In the genomic region with DNA sequence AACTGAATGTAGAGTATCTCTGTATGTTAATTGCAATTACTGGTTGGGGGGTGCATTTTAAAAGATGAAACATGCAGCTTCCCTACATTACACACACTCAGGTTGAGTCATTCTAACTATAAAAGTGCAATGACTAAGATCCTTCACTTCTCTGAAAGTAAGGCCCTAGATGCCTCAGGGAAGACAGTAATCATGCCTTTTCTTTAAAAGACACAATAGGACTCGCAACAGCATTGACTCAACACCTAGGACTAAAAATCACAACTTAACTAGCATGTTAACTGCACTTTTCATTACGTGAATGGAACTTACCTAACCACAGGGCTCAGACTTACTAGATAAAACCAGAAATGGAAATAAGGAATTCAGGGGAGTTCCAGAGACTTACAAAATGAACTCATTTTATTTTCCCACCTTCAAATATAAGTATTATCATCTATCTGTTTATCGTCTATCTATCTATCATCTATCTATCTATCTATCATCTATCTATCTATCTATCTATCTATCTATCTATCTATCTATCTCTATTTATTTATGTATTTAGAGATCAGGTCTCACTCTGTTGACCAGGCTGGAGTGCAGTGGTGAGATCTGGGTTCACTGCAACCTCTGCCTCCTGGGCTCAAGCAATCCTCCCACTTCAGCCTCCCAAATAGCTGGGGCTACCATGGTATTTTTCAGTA, we compare ENCODE assay signal across 8 cellular contexts. TPM values are rescaled to one million over a fixed set of nuclear protein-coding genes. Genes with fewer than 3 reads are reported as not detected.
DNase-seq lines count a peak whose midpoint lies in the region; ATAC-seq, FAIRE-seq and TF ChIP-seq lines count a peak whose summit lies in the region.

No MANE protein-coding gene starts in this region.

- ATAC-seq in GM19328 (IDR thresholded peaks at IDR 0.05; ENCODE audit: unreplicated experiment) (peak; percentile 47), HG03280 (IDR thresholded peaks at IDR 0.05; ENCODE audit: unreplicated experiment) (peak; percentile 64), HepG2 (no peak)
- ATAC-seq in CD4-positive, alpha-beta T cell (ENCODE audit: poor library complexity): no peak
- no peak for ATAC-seq in CD8-positive, alpha-beta T cell

- no peaks in the 10 kb centered on the region for H3K9me3 Mint-ChIP-seq in astrocyte (ENCODE audit: unreplicated experiment)
- no peaks in the 10 kb centered on the region for H3K9me3 Mint-ChIP-seq in CD4-positive, alpha-beta T cell
- H3K9me3 Mint-ChIP-seq in CD8-positive, alpha-beta T cell: no peaks in the 10 kb centered on the region

- in situ Hi-C loops in HepG2 (cut with HindIII; ENCODE audit: extremely low pct_ligation_motif_present, low pct_unique_long_range_greater_than_20kb): no loop called here

- peak overlapping the region; percentile 16 for H3K27ac Mint-ChIP-seq in astrocyte (ENCODE audit: unreplicated experiment)
- H3K27ac Mint-ChIP-seq in CD4-positive, alpha-beta T cell: no peak overlapping the region
- H3K27ac Mint-ChIP-seq in CD8-positive, alpha-beta T cell: no peak overlapping the region

- H3K79me2 ChIP-seq in astrocyte (ENCODE audit: insufficient read depth, low read length): no peaks in the 10 kb centered on the region
- no peaks in the 10 kb centered on the region for H3K79me2 ChIP-seq in HepG2 (ENCODE audit: insufficient read depth, low read length)

- no peak overlapping the region for H2AFZ ChIP-seq in astrocyte (ENCODE audit: low read depth, low read length)
- H2AFZ ChIP-seq in HepG2 (ENCODE audit: low read length): no peak overlapping the region

- intact Hi-C loops in CD4-positive, alpha-beta T cell (cut with DNase I, micrococcal nuclease): no loop called here
- intact Hi-C loops in CD8-positive, alpha-beta T cell (cut with DNase I, micrococcal nuclease): no loop called here
- intact Hi-C loops in HepG2 (cut with micrococcal nuclease; ENCODE audit: unreplicated experiment): no loop called here

- H3K27me3 Mint-ChIP-seq in astrocyte (ENCODE audit: low read depth, unreplicated experiment): no peaks in the 10 kb centered on the region
- H3K27me3 Mint-ChIP-seq in CD4-positive, alpha-beta T cell: no peaks in the 10 kb centered on the region
- H3K27me3 Mint-ChIP-seq in CD8-positive, alpha-beta T cell (ENCODE audit: low read depth): no peaks in the 10 kb centered on the region

- peak; percentile 28 for DNase-seq in AG10803 (ENCODE audit: low read depth)
- peak; percentile 70 for DNase-seq in astrocyte (ENCODE audit: low read depth)
- DNase-seq in DMS114 treated with DMSO at 0.1 percent for 48 hours (lab: John Stamatoyannopoulos, UW; ENCODE audit: unreplicated experiment): no peak
- no peak for DNase-seq in CD4-positive, alpha-beta T cell
- DNase-seq in CD8-positive, alpha-beta T cell: no peak
- no peak for DNase-seq in HepG2 (ENCODE audit: low spot score)

- H3K4me2 ChIP-seq in astrocyte (ENCODE audit: low read length) (no peak overlapping the region), HepG2 (ENCODE audit: low read depth, low read length) (no peak overlapping the region)

- H3K27ac ChIP-seq in astrocyte (ENCODE audit: low read depth, low read length) (no peak overlapping the region), HepG2 (ENCODE audit: extremely low read length, insufficient read depth, low read length) (no peak overlapping the region)
- no peak overlapping the region for H3K27ac ChIP-seq in CD4-positive, alpha-beta T cell (ENCODE audit: low read depth, low read length)
- no peak overlapping the region for H3K27ac ChIP-seq in CD8-positive, alpha-beta T cell (ENCODE audit: low read depth, low read length)

- TF ChIP-seq CTCF in AG10803 (conservative IDR thresholded peaks at IDR 0.05; ENCODE audit: low read length) (no peak), astrocyte (IDR thresholded peaks at IDR 0.05; ENCODE audit: insufficient read depth, low read depth, low read length) (no peak), HepG2 (CRISPR knock-in tag; IDR thresholded peaks at IDR 0.05) (no peak)
- TF ChIP-seq CTCF in CD4-positive, alpha-beta T cell (IDR thresholded peaks at IDR 0.05): no peak
- TF ChIP-seq CTCF in CD8-positive, alpha-beta T cell (IDR thresholded peaks at IDR 0.05): no peak

- H3K4me3 ChIP-seq in AG10803 (ENCODE audit: low read length): no peak overlapping the region
- no peak overlapping the region for H3K4me3 ChIP-seq in astrocyte (ENCODE audit: insufficient read depth, low read depth, low read length)
- no peak overlapping the region for H3K4me3 ChIP-seq in CD8-positive, alpha-beta T cell (ENCODE audit: low read depth, low read length)
- no peak overlapping the region for H3K4me3 ChIP-seq in HepG2 (replicated peaks in 1 of 3; ENCODE audit: insufficient read depth in 1 of 3, low read depth in 2 of 3, low read length in 3 of 3)

- peaks cover 31% of the 10 kb centered on the region for H3K4me1 Mint-ChIP-seq in astrocyte (ENCODE audit: low read depth, unreplicated experiment)
- H3K4me1 Mint-ChIP-seq in CD4-positive, alpha-beta T cell (ENCODE audit: low read depth): no peaks in the 10 kb centered on the region
- H3K4me1 Mint-ChIP-seq in CD8-positive, alpha-beta T cell (ENCODE audit: low read depth): no peaks in the 10 kb centered on the region

- H3K36me3 Mint-ChIP-seq in astrocyte (ENCODE audit: low read depth, unreplicated experiment): no peaks in the 10 kb centered on the region
- peaks cover 23% of the 10 kb centered on the region for H3K36me3 Mint-ChIP-seq in CD4-positive, alpha-beta T cell (ENCODE audit: low read depth)
- H3K36me3 Mint-ChIP-seq in CD8-positive, alpha-beta T cell: peaks cover 27% of the 10 kb centered on the region

- CTCF ChIA-PET in CD4-positive, alpha-beta T cell (lab: Charles Lee): no interaction called here
- CTCF ChIA-PET in CD8-positive, alpha-beta T cell (lab: Charles Lee): no interaction called here
- CTCF ChIA-PET in HepG2 (lab: Yijun Ruan, JAX; ENCODE audit: low intra/inter-chr PET ratio, low total read pairs): no interaction called here

- H3K9ac ChIP-seq in astrocyte (ENCODE audit: low read length) (no peak overlapping the region), HepG2 (ENCODE audit: insufficient read depth, low read depth, low read length) (no peak overlapping the region)

- no peak for TF ChIP-seq RAD21 in HepG2 (CRISPR knock-in tag; IDR thresholded peaks at IDR 0.05)

- WGBS in HepG2 (ENCODE audit: low lambda C conversion rate): 90% methylated on average over 3 of the region's 3 CpGs

- H3K27me3 ChIP-seq in astrocyte (ENCODE audit: insufficient read depth, low read length): no peaks in the 10 kb centered on the region
- H3K27me3 ChIP-seq in CD4-positive, alpha-beta T cell (ENCODE audit: control insufficient read depth, insufficient read depth, low read length): no peaks in the 10 kb centered on the region
- H3K27me3 ChIP-seq in CD8-positive, alpha-beta T cell (ENCODE audit: insufficient read depth, low read length): no peaks in the 10 kb centered on the region
- no peaks in the 10 kb centered on the region for H3K27me3 ChIP-seq in HepG2 (ENCODE audit: control insufficient read depth in 1 of 2, insufficient read depth in 2 of 2, low read length in 2 of 2)

- H3K4me1 ChIP-seq in astrocyte (ENCODE audit: insufficient read depth, low read length) (peaks cover 12% of the 10 kb centered on the region), HepG2 (ENCODE audit: insufficient read depth, low read length) (no peaks in the 10 kb centered on the region)
- H3K4me1 ChIP-seq in CD8-positive, alpha-beta T cell (ENCODE audit: insufficient read depth, low read length): no peaks in the 10 kb centered on the region

- POLR2A ChIA-PET in CD4-positive, alpha-beta T cell (lab: Charles Lee): no interaction called here
- POLR2A ChIA-PET in CD8-positive, alpha-beta T cell (lab: Charles Lee): no interaction called here
- POLR2A ChIA-PET in HepG2 (lab: Yijun Ruan, JAX): no interaction called here

- FAIRE-seq in astrocyte (lab: Jason Lieb, UNC): peak; percentile 50
- FAIRE-seq in HepG2 (lab: Jason Lieb, UNC): no peak

- H4K20me1 ChIP-seq in astrocyte (ENCODE audit: insufficient read depth, low read length) (no peaks in the 10 kb centered on the region), HepG2 (ENCODE audit: insufficient read depth, low read length) (no peaks in the 10 kb centered on the region)

- H3K9me3 ChIP-seq in astrocyte (ENCODE audit: insufficient read depth, low read depth, low read length) (no peaks in the 10 kb centered on the region), HepG2 (ENCODE audit: low read length) (no peaks in the 10 kb centered on the region)
- no peaks in the 10 kb centered on the region for H3K9me3 ChIP-seq in CD4-positive, alpha-beta T cell (ENCODE audit: control insufficient read depth, low read length)
- H3K9me3 ChIP-seq in CD8-positive, alpha-beta T cell (ENCODE audit: low read length): no peaks in the 10 kb centered on the region

- no peak overlapping the region for H3K4me3 Mint-ChIP-seq in astrocyte (ENCODE audit: unreplicated experiment)
- no peak overlapping the region for H3K4me3 Mint-ChIP-seq in CD4-positive, alpha-beta T cell
- no peak overlapping the region for H3K4me3 Mint-ChIP-seq in CD8-positive, alpha-beta T cell

- no peaks in the 10 kb centered on the region for H3K36me3 ChIP-seq in astrocyte (ENCODE audit: insufficient read depth, low read length)
- H3K36me3 ChIP-seq in CD8-positive, alpha-beta T cell (ENCODE audit: insufficient read depth, low read length): no peaks in the 10 kb centered on the region
- H3K36me3 ChIP-seq in HepG2 (replicated peaks in 1 of 2; ENCODE audit: control insufficient read depth in 1 of 2, insufficient read depth in 2 of 2, low read length in 2 of 2): no peaks in the 10 kb centered on the region; a peak in 2 of 5 replicates

- no peak for TF ChIP-seq POLR2A in HepG2 (IDR thresholded peaks at IDR 0.05; ENCODE audit: insufficient read depth in 1 of 2, low read depth in 2 of 2, low read length in 2 of 2)

- TF ChIP-seq EP300 in HepG2 (IDR thresholded peaks at IDR 0.05; ENCODE audit: low read depth in 2 of 2, low read length in 2 of 2) (no peak), HepG2 (CRISPR knock-in tag; IDR thresholded peaks at IDR 0.05; ENCODE audit: borderline replicate concordance) (no peak)

- no TSS peak for BruUV-seq in HepG2 (replicated peaks; lab: Mats Ljungman, UMichigan)

RNA-seq across cellular contexts. Expression of gene CHML, which starts 47.8 kb away (rescaled TPM):
- total RNA-seq in astrocyte (16.6 and 22.6 TPM in 2 replicates), HepG2 (2016; rRNA removed; fragmentation: Illumina TruSeq; extraction: Trizol) (16.7 and 21.0 TPM in 2 replicates)
- total RNA-seq in CD4-positive, alpha-beta T cell: 10 to 100 TPM in 1 of 2 experiments, 1 to 10 TPM in 1; 9.1 to 10.3 TPM
- total RNA-seq in CD8-positive, alpha-beta T cell: 1 to 10 TPM; 8.3 to 8.8 TPM
- 1.2 and 1.5 TPM in 2 replicates for total RNA-seq in HepG2 (2016; cell fraction: cytosol; rRNA removed; fragmentation: Illumina TruSeq; extraction: Trizol; ENCODE audit: low read depth)
- total RNA-seq in HepG2 (2016; cell fraction: insoluble cytoplasmic fraction; rRNA removed; fragmentation: Illumina TruSeq; extraction: Trizol): 15.5 and 19.9 TPM in 2 replicates
- total RNA-seq in HepG2 (2016; cell fraction: membrane; rRNA removed; fragmentation: Illumina TruSeq; extraction: Trizol): 7.3 TPM in 2 replicates
- total RNA-seq in HepG2 (2016; cell fraction: nucleus; rRNA removed; fragmentation: Illumina TruSeq; extraction: Trizol): 27.0 and 27.7 TPM in 2 replicates
- polyA plus RNA-seq in HepG2 (2011; rRNA removed): 5.2 TPM in 2 replicates
- 2.2 and 2.7 TPM in 2 replicates for polyA plus RNA-seq in HepG2 (2011; cell fraction: cytosol; rRNA removed)
- polyA plus RNA-seq in HepG2 (2011; cell fraction: nucleus; rRNA removed): 7.1 and 7.8 TPM in 2 replicates
- polyA plus RNA-seq in HepG2 (2012): 7.1 and 8.1 TPM in 2 replicates
- polyA plus RNA-seq in HepG2 (2016; cell fraction: cytosol; fragmentation: Illumina TruSeq; extraction: Trizol; ENCODE audit: low read depth): 0.27 and 0.35 TPM in 2 replicates
- 9.8 and 11.3 TPM in 2 replicates for polyA plus RNA-seq in HepG2 (2016; cell fraction: insoluble cytoplasmic fraction; fragmentation: Illumina TruSeq; extraction: Trizol; ENCODE audit: low read depth)
- polyA plus RNA-seq in HepG2 (2016; cell fraction: membrane; fragmentation: Illumina TruSeq; extraction: Trizol; ENCODE audit: low read depth): 1.2 and 1.6 TPM in 2 replicates
- polyA plus RNA-seq in HepG2 (2016; cell fraction: nucleus; fragmentation: Illumina TruSeq; extraction: Trizol; ENCODE audit: insufficient read depth, low read depth): 16.7 and 19.0 TPM in 2 replicates
- 34.4 and 211 TPM in 2 replicates for polyA minus RNA-seq in HepG2 (2011; rRNA and poly(A)+ RNA removed; ENCODE audit: low replicate concordance)
- 8.0 and 11.1 TPM in 2 replicates for polyA minus RNA-seq in HepG2 (2011; cell fraction: cytosol; rRNA and poly(A)+ RNA removed)
- 44.5 and 48.6 TPM in 2 replicates for polyA minus RNA-seq in HepG2 (2011; cell fraction: nucleus; rRNA and poly(A)+ RNA removed)

RNA-seq across cellular contexts. Expression of gene OPN3, which starts 47.8 kb away (rescaled TPM):
- 12.0 and 16.9 TPM in 2 replicates for total RNA-seq in astrocyte
- total RNA-seq in CD4-positive, alpha-beta T cell: 1 to 10 TPM; 1.9 to 2.3 TPM
- 1 to 10 TPM; 1.2 to 1.4 TPM for total RNA-seq in CD8-positive, alpha-beta T cell
- total RNA-seq in HepG2 (2016; rRNA removed; fragmentation: Illumina TruSeq; extraction: Trizol): 17.2 and 17.4 TPM in 2 replicates
- 10.2 and 13.6 TPM in 2 replicates for total RNA-seq in HepG2 (2016; cell fraction: cytosol; rRNA removed; fragmentation: Illumina TruSeq; extraction: Trizol; ENCODE audit: low read depth)
- 16.6 and 16.7 TPM in 2 replicates for total RNA-seq in HepG2 (2016; cell fraction: insoluble cytoplasmic fraction; rRNA removed; fragmentation: Illumina TruSeq; extraction: Trizol)
- 27.6 and 32.6 TPM in 2 replicates for total RNA-seq in HepG2 (2016; cell fraction: membrane; rRNA removed; fragmentation: Illumina TruSeq; extraction: Trizol)
- total RNA-seq in HepG2 (2016; cell fraction: nucleus; rRNA removed; fragmentation: Illumina TruSeq; extraction: Trizol): 9.9 and 12.6 TPM in 2 replicates
- 15.8 and 23.0 TPM in 2 replicates for polyA plus RNA-seq in HepG2 (2011; rRNA removed)
- polyA plus RNA-seq in HepG2 (2011; cell fraction: cytosol; rRNA removed): 11.8 and 19.2 TPM in 2 replicates
- polyA plus RNA-seq in HepG2 (2011; cell fraction: nucleus; rRNA removed): 5.3 and 5.8 TPM in 2 replicates
- 19.0 and 21.9 TPM in 2 replicates for polyA plus RNA-seq in HepG2 (2012)
- 16.5 and 18.0 TPM in 2 replicates for polyA plus RNA-seq in HepG2 (2016; cell fraction: cytosol; fragmentation: Illumina TruSeq; extraction: Trizol; ENCODE audit: low read depth)
- 21.8 and 24.0 TPM in 2 replicates for polyA plus RNA-seq in HepG2 (2016; cell fraction: insoluble cytoplasmic fraction; fragmentation: Illumina TruSeq; extraction: Trizol; ENCODE audit: low read depth)
- polyA plus RNA-seq in HepG2 (2016; cell fraction: membrane; fragmentation: Illumina TruSeq; extraction: Trizol; ENCODE audit: low read depth): 30.5 and 31.8 TPM in 2 replicates
- 23.1 and 23.3 TPM in 2 replicates for polyA plus RNA-seq in HepG2 (2016; cell fraction: nucleus; fragmentation: Illumina TruSeq; extraction: Trizol; ENCODE audit: insufficient read depth, low read depth)
- polyA minus RNA-seq in HepG2 (2011; rRNA and poly(A)+ RNA removed; ENCODE audit: low replicate concordance): 13.5 and 35.7 TPM in 2 replicates
- polyA minus RNA-seq in HepG2 (2011; cell fraction: cytosol; rRNA and poly(A)+ RNA removed): 8.9 and 10.1 TPM in 2 replicates
- polyA minus RNA-seq in HepG2 (2011; cell fraction: nucleus; rRNA and poly(A)+ RNA removed): 7.6 and 10.9 TPM in 2 replicates

RNA-seq across cellular contexts. Expression of gene WDR64, which starts 59.7 kb away (rescaled TPM):
- not detected in 2 replicates for total RNA-seq in astrocyte
- under 1 TPM in 1 of 2 experiments, not detected in 1; 0.67 TPM for total RNA-seq in CD4-positive, alpha-beta T cell
- under 1 TPM in 1 of 2 experiments, not detected in 1; 0.14 TPM for total RNA-seq in CD8-positive, alpha-beta T cell
- total RNA-seq in HepG2 (2016; rRNA removed; fragmentation: Illumina TruSeq; extraction: Trizol): not detected in 2 replicates
- total RNA-seq in HepG2 (2016; cell fraction: cytosol; rRNA removed; fragmentation: Illumina TruSeq; extraction: Trizol; ENCODE audit: low read depth): not detected in 2 replicates
- total RNA-seq in HepG2 (2016; cell fraction: insoluble cytoplasmic fraction; rRNA removed; fragmentation: Illumina TruSeq; extraction: Trizol): not detected in 2 replicates
- not detected in 2 replicates for total RNA-seq in HepG2 (2016; cell fraction: membrane; rRNA removed; fragmentation: Illumina TruSeq; extraction: Trizol)
- not detected in 2 replicates for total RNA-seq in HepG2 (2016; cell fraction: nucleus; rRNA removed; fragmentation: Illumina TruSeq; extraction: Trizol)
- polyA plus RNA-seq in HepG2 (2011; rRNA removed): not detected in 2 replicates
- not detected in 2 replicates for polyA plus RNA-seq in HepG2 (2011; cell fraction: cytosol; rRNA removed)
- polyA plus RNA-seq in HepG2 (2011; cell fraction: nucleus; rRNA removed): not detected in 2 replicates
- not detected in 2 replicates for polyA plus RNA-seq in HepG2 (2012)
- not detected in 2 replicates for polyA plus RNA-seq in HepG2 (2016; cell fraction: cytosol; fragmentation: Illumina TruSeq; extraction: Trizol; ENCODE audit: low read depth)
- polyA plus RNA-seq in HepG2 (2016; cell fraction: insoluble cytoplasmic fraction; fragmentation: Illumina TruSeq; extraction: Trizol; ENCODE audit: low read depth): not detected in 2 replicates
- not detected in 2 replicates for polyA plus RNA-seq in HepG2 (2016; cell fraction: membrane; fragmentation: Illumina TruSeq; extraction: Trizol; ENCODE audit: low read depth)
- not detected in 2 replicates for polyA plus RNA-seq in HepG2 (2016; cell fraction: nucleus; fragmentation: Illumina TruSeq; extraction: Trizol; ENCODE audit: insufficient read depth, low read depth)
- not detected in 2 replicates for polyA minus RNA-seq in HepG2 (2011; rRNA and poly(A)+ RNA removed; ENCODE audit: low replicate concordance)
- polyA minus RNA-seq in HepG2 (2011; cell fraction: cytosol; rRNA and poly(A)+ RNA removed): not detected in 2 replicates
- not detected in 2 replicates for polyA minus RNA-seq in HepG2 (2011; cell fraction: nucleus; rRNA and poly(A)+ RNA removed)

Comparison
In these comparisons a context has a peak if more than half of its experiments do, and no peak if none do; other contexts are left out.
1. DNase-seq: peak in AG10803 (single experiment) and astrocyte (single experiment); none in DMS114 treated with DMSO at 0.1 percent for 48 hours (single experiment), CD4-positive, alpha-beta T cell (0 of 10), CD8-positive, alpha-beta T cell (0 of 7) and HepG2 (single experiment).
2. ATAC-seq: peak in GM19328 (single experiment) and HG03280 (single experiment); none in CD4-positive, alpha-beta T cell (single experiment), CD8-positive, alpha-beta T cell (single experiment) and HepG2 (single experiment).